14 cellular contexts compared by ENCODE assay signal in genomic region chr14:63713058-63713457, GRCh38. TPM values are rescaled to one million over a fixed set of nuclear protein-coding genes. Genes with fewer than 3 reads are reported as not detected.
DNase-seq lines count a peak whose midpoint lies in the region; ATAC-seq and TF ChIP-seq lines count a peak whose summit lies in the region.
"Had no signal": no experiment of that assay in that cellular context is flagged by ENCODE, and none has a peak within 500 bp of the region (broad histone marks: within the 10 kb centered on the region; RNA-seq: fewer than 3 reads in every experiment).

No MANE protein-coding gene starts in this region.

- H3K27me3 ChIP-seq in GM23248 (replicated peaks; ENCODE audit: insufficient read depth): no peaks in the 10 kb centered on the region
- no peaks in the 10 kb centered on the region for H3K27me3 ChIP-seq in effector memory CD4-positive, alpha-beta T cell (replicated peaks; ENCODE audit: control insufficient read depth, insufficient read depth, low read length, poor library complexity, severe bottlenecking)
- H3K27me3 ChIP-seq: cardiac muscle cell had no signal

- ATAC-seq in activated T-helper 17 cell treated with anti-CD3 and anti-CD28 coated beads, Interleukin-2, amount 50 U/mL, for 72 hours (replicated peaks): peak; percentile 93
- no peak for ATAC-seq in memory B cell (ENCODE audit: low read depth)
- ATAC-seq: left ventricle myocardium superior had no signal

- no peaks in the 10 kb centered on the region for H3K9me2 ChIP-seq in GM23248 (ENCODE audit: insufficient read depth)

- no peak overlapping the region for H3K9ac ChIP-seq in GM23248

- intact Hi-C loops in Calu3 (cut with micrococcal nuclease; ENCODE audit: unreplicated experiment): no loop called here

- H3K9me3 Mint-ChIP-seq in Calu3 (ENCODE audit: low read depth, unreplicated experiment) (peaks cover 2% of the 10 kb centered on the region), memory B cell (no peaks in the 10 kb centered on the region)
- H3K9me3 Mint-ChIP-seq in activated T-helper 17 cell treated with anti-CD3 and anti-CD28 coated beads, Interleukin-2, amount 50 U/mL, for 72 hours: no peaks in the 10 kb centered on the region

- DNase-seq in Calu3 (no peak), GM23248 (peak; percentile 3), memory B cell (ENCODE audit: low spot score in 2 of 2) (no peak), NCI-H2227 treated with DMSO at 0.1 percent for 48 hours (lab: John Stamatoyannopoulos, UW) (no peak), globus pallidus (ENCODE audit: low spot score) (no peak)
- DNase-seq in effector memory CD4-positive, alpha-beta T cell: no peak
- DNase-seq: effector CD4-positive, alpha-beta T cell; GDM1; left ventricle myocardium superior; NCI-H526 treated with DMSO at 0.1 percent for 48 hours had no signal

- H3K79me2 ChIP-seq in GM23248 (ENCODE audit: insufficient read depth): peaks cover 61% of the 10 kb centered on the region

- CTCF ChIA-PET in Calu3 (lab: Charles Lee): no interaction called here

- H3K4me1 Mint-ChIP-seq in Calu3 (ENCODE audit: low read depth, unreplicated experiment) (peaks cover 15% of the 10 kb centered on the region), memory B cell (peaks cover 24% of the 10 kb centered on the region)
- peaks cover 16% of the 10 kb centered on the region for H3K4me1 Mint-ChIP-seq in activated T-helper 17 cell treated with anti-CD3 and anti-CD28 coated beads, Interleukin-2, amount 50 U/mL, for 72 hours

- H3K36me3 Mint-ChIP-seq in Calu3 (ENCODE audit: insufficient read depth, unreplicated experiment) (peaks cover 4% of the 10 kb centered on the region), memory B cell (peaks cover 20% of the 10 kb centered on the region)
- peaks cover 9% of the 10 kb centered on the region for H3K36me3 Mint-ChIP-seq in activated T-helper 17 cell treated with anti-CD3 and anti-CD28 coated beads, Interleukin-2, amount 50 U/mL, for 72 hours (ENCODE audit: low read depth)

- BruUV-seq in Calu3 (replicated peaks; lab: Mats Ljungman, UMichigan): no TSS peak

- H3K27ac Mint-ChIP-seq in Calu3 (ENCODE audit: unreplicated experiment): peak overlapping the region; percentile 22
- peak overlapping the region; percentile 32 for H3K27ac Mint-ChIP-seq in activated T-helper 17 cell treated with anti-CD3 and anti-CD28 coated beads, Interleukin-2, amount 50 U/mL, for 72 hours
- peak overlapping the region; percentile 51 for H3K27ac Mint-ChIP-seq in memory B cell

- WGBS in GM23248 (ENCODE audit: low coverage in 1 of 2, low lambda C conversion rate in 2 of 2, missing lambda C conversion rate in 2 of 2), 2 experiments: 98% methylated on average over 2 of the region's 2 CpGs

- H3K4me3 ChIP-seq in GM23248: no peak overlapping the region
- no peak overlapping the region for H3K4me3 ChIP-seq in effector memory CD4-positive, alpha-beta T cell (ENCODE audit: insufficient read depth, low read depth, low read length, poor library complexity, severe bottlenecking)
- H3K4me3 ChIP-seq: cardiac muscle cell, SK-N-MC had no signal

- in situ Hi-C loops in GM23248 (cut with MboI): no loop called here

- H3F3A ChIP-seq in GM23248 (ENCODE audit: insufficient read depth): peaks cover 22% of the 10 kb centered on the region

- H3K4me3 Mint-ChIP-seq in Calu3 (ENCODE audit: low read depth, unreplicated experiment) (no peak overlapping the region), memory B cell (peak overlapping the region; percentile 4)
- peak overlapping the region; percentile 62 for H3K4me3 Mint-ChIP-seq in activated T-helper 17 cell treated with anti-CD3 and anti-CD28 coated beads, Interleukin-2, amount 50 U/mL, for 72 hours

- peaks cover 13% of the 10 kb centered on the region for H3K4me1 ChIP-seq in GM23248 (ENCODE audit: insufficient read depth)
- H3K4me1 ChIP-seq in effector memory CD4-positive, alpha-beta T cell (ENCODE audit: control insufficient read depth, insufficient read depth, low read length, poor library complexity, severe bottlenecking): no peaks in the 10 kb centered on the region

- no peaks in the 10 kb centered on the region for H4K20me1 ChIP-seq in GM23248 (ENCODE audit: insufficient read depth)

- 0 out of 2 replicates have a peak, but pooled peaks cover 8% of the 10 kb centered on the region for H3K36me3 ChIP-seq in GM23248 (ENCODE audit: low read depth)
- peaks cover 8% of the 10 kb centered on the region for H3K36me3 ChIP-seq in effector memory CD4-positive, alpha-beta T cell (ENCODE audit: control insufficient read depth, insufficient read depth, low read length)
- H3K36me3 ChIP-seq: cardiac muscle cell had no signal

- peaks cover 6% of the 10 kb centered on the region for H3K9me3 ChIP-seq in GM23248 (ENCODE audit: low read depth)
- peaks cover 9% of the 10 kb centered on the region for H3K9me3 ChIP-seq in effector memory CD4-positive, alpha-beta T cell (ENCODE audit: control insufficient read depth, low read length)

- H3K27me3 Mint-ChIP-seq in Calu3 (ENCODE audit: unreplicated experiment): no peaks in the 10 kb centered on the region
- H3K27me3 Mint-ChIP-seq in activated T-helper 17 cell treated with anti-CD3 and anti-CD28 coated beads, Interleukin-2, amount 50 U/mL, for 72 hours: no peaks in the 10 kb centered on the region
- no peaks in the 10 kb centered on the region for H3K27me3 Mint-ChIP-seq in memory B cell

- H3K27ac ChIP-seq in GM23248: peak overlapping the region; percentile 63
- no peak overlapping the region for H3K27ac ChIP-seq in effector memory CD4-positive, alpha-beta T cell (ENCODE audit: insufficient read depth, low read length, poor library complexity, severe bottlenecking)
- H3K27ac ChIP-seq: cardiac muscle cell, SK-N-MC, VCaP had no signal

- TF ChIP-seq CTCF in Calu3 (IDR thresholded peaks at IDR 0.05; ENCODE audit: unreplicated experiment): no peak

- no peak overlapping the region for H3K4me2 ChIP-seq in GM23248 (ENCODE audit: unreplicated experiment)

- no peak overlapping the region for H2AFZ ChIP-seq in GM23248

RNA-seq across cellular contexts. Expression of gene SGPP1, which starts 14.8 kb away (rescaled TPM):
- total RNA-seq in Calu3 (2022): 26.2 and 27.0 TPM in 2 replicates
- 38.4 and 44.5 TPM in 2 replicates for total RNA-seq in GM23248 (2014; rRNA removed; shearing (Covaris generic))
- 19.6 and 22.4 TPM in 2 replicates for polyA plus RNA-seq in GM23248 (2016; fragmentation: Nextera tagmentation; extraction: Ambion mirVana)
- total RNA-seq in activated T-helper 17 cell treated with anti-CD3 and anti-CD28 coated beads, Interleukin-2, amount 50 U/mL, for 72 hours: 10 to 100 TPM in 1 of 2 donors, 1 to 10 TPM in 1; 7.7 to 11.1 TPM
